9 cellular contexts compared by ENCODE assay signal in genomic region chr19:2048104-2048958, GRCh38. TPM values are rescaled to one million over a fixed set of nuclear protein-coding genes. Genes with fewer than 3 reads are reported as not detected.
DNase-seq lines count a peak whose midpoint lies in the region; ATAC-seq and TF ChIP-seq lines count a peak whose summit lies in the region.
"Had no signal": no experiment of that assay in that cellular context is flagged by ENCODE, and none has a peak within 500 bp of the region (broad histone marks: within the 10 kb centered on the region; RNA-seq: fewer than 3 reads in every experiment).

No MANE protein-coding gene starts in this region.

- no peaks in the 10 kb centered on the region for H3K27me3 ChIP-seq in lower lobe of right lung (ENCODE audit: low read depth)
- no peaks in the 10 kb centered on the region for H3K27me3 ChIP-seq in tibial nerve
- no peaks in the 10 kb centered on the region for H3K27me3 ChIP-seq in HAP-1 (ENCODE audit: low read depth)

- H3K36me3 Mint-ChIP-seq in activated T-cell treated with anti-CD3 and anti-CD28 coated beads, Interleukin-2, amount 50 U/mL, for 4 hours (ENCODE audit: insufficient read depth), result peaks cover 5% of the 10 kb centered on the region
- H3K36me3 Mint-ChIP-seq in brain, result peaks cover 2% of the 10 kb centered on the region
- H3K36me3 Mint-ChIP-seq in nephron progenitor cell (ENCODE audit: low read depth), result peaks cover 3% of the 10 kb centered on the region

- no peak for ATAC-seq in activated T-cell treated with anti-CD3 and anti-CD28 coated beads, Interleukin-2, amount 50 U/mL, for 4 hours
- no peak for ATAC-seq in lower lobe of right lung

- peaks cover 46% of the 10 kb centered on the region for H3K4me1 Mint-ChIP-seq in activated T-cell treated with anti-CD3 and anti-CD28 coated beads, Interleukin-2, amount 50 U/mL, for 4 hours (ENCODE audit: low read depth)
- H3K4me1 Mint-ChIP-seq in brain (peaks cover 27% of the 10 kb centered on the region), nephron progenitor cell (peaks cover 25% of the 10 kb centered on the region)

- H3K4me3 Mint-ChIP-seq in activated T-cell treated with anti-CD3 and anti-CD28 coated beads, Interleukin-2, amount 50 U/mL, for 4 hours, result peak overlapping the region; percentile 86
- H3K4me3 Mint-ChIP-seq in brain (peak overlapping the region; percentile 40 to 91 (median 86)), nephron progenitor cell (no peak overlapping the region)

- DNase-seq in activated T-cell treated with anti-CD3 and anti-CD28 coated beads, Interleukin-2, amount 50 U/mL, for 4 hours, result no peak
- DNase-seq in activated T-cell treated with anti-CD3 and anti-CD28 coated beads for 4 hours (no peak), lower lobe of right lung (no peak), tibial nerve (ENCODE audit: low spot score in 2 of 2) (no peak), SKM-1 (lab: John Stamatoyannopoulos, UW; ENCODE audit: unreplicated experiment) (no peak), nephron progenitor cell (no peak), HAP-1 (ENCODE audit: low spot score in 2 of 2) (no peak)
- DNase-seq: NCI-H187 had no signal

- no peak for TF ChIP-seq EP300 in tibial nerve (IDR thresholded peaks at IDR 0.05)

- H3K4me3 ChIP-seq in lower lobe of right lung, result peak overlapping the region; percentile 94
- peak overlapping the region; percentile 94 to 100 (median 98) for H3K4me3 ChIP-seq in tibial nerve
- H3K4me3 ChIP-seq in HAP-1, result no peak overlapping the region

- no peaks in the 10 kb centered on the region for H3K9me3 Mint-ChIP-seq in activated T-cell treated with anti-CD3 and anti-CD28 coated beads, Interleukin-2, amount 50 U/mL, for 4 hours
- H3K9me3 Mint-ChIP-seq in brain (peaks cover 0 to 2% (median 0%) of the 10 kb centered on the region in 5 experiments), nephron progenitor cell (no peaks in the 10 kb centered on the region)

- peak overlapping the region; percentile 97 for H3K27ac ChIP-seq in lower lobe of right lung
- peak overlapping the region; percentile 99 for H3K27ac ChIP-seq in tibial nerve

- WGBS in tibial nerve, 2 donors, result 55 to 56% methylated on average over 16 to 17 of the region's 17 CpGs

- in situ Hi-C loops in HAP-1 (cut with MboI; ENCODE audit: low sequenced_read_pairs), result no loop called here

- H3K9me3 ChIP-seq in lower lobe of right lung (no peaks in the 10 kb centered on the region), tibial nerve (no peaks in the 10 kb centered on the region), HAP-1 (no peaks in the 10 kb centered on the region)

- peaks cover 78% of the 10 kb centered on the region for H3K4me1 ChIP-seq in lower lobe of right lung
- H3K4me1 ChIP-seq in tibial nerve, result peaks cover 0 to 77% (median 73%) of the 10 kb centered on the region in 4 donors
- H3K4me1 ChIP-seq in HAP-1, result peaks cover 6% of the 10 kb centered on the region; the same call in 1 of the 2 replicates

- H3K27me3 Mint-ChIP-seq in activated T-cell treated with anti-CD3 and anti-CD28 coated beads, Interleukin-2, amount 50 U/mL, for 4 hours (ENCODE audit: low read depth), result no peaks in the 10 kb centered on the region
- no peaks in the 10 kb centered on the region for H3K27me3 Mint-ChIP-seq in brain
- no peaks in the 10 kb centered on the region for H3K27me3 Mint-ChIP-seq in nephron progenitor cell (ENCODE audit: low read depth, poor library complexity)

- TF ChIP-seq POLR2A in tibial nerve (IDR thresholded peaks at IDR 0.05), result no peak

- intact Hi-C loops in lower lobe of right lung (cut with DNase I), result no loop called here

- H3K36me3 ChIP-seq in lower lobe of right lung (peaks cover 59% of the 10 kb centered on the region), tibial nerve (peaks cover 0 to 40% (median 9%) of the 10 kb centered on the region in 3 donors), HAP-1 (replicated peaks) (peaks cover 26% of the 10 kb centered on the region)

- H3K27ac Mint-ChIP-seq in brain, result peak overlapping the region in 1 of 5 experiments; percentile 89
- H3K27ac Mint-ChIP-seq in nephron progenitor cell, result no peak overlapping the region

- TF ChIP-seq CTCF in brain (conservative IDR thresholded peaks at IDR 0.05) (no peak), lower lobe of right lung (IDR thresholded peaks at IDR 0.05) (no peak), tibial nerve (IDR thresholded peaks at IDR 0.05) (no peak), nephron progenitor cell (IDR thresholded peaks at IDR 0.05) (no peak)

RNA-seq across cellular contexts. Expression of gene MKNK2, which starts 2.7 kb away (rescaled TPM):
- 100 to 1,000 TPM; 122 to 130 (median 128) TPM for total RNA-seq in activated T-cell treated with anti-CD3 and anti-CD28 coated beads, Interleukin-2, amount 50 U/mL, for 4 hours
- 64.7 TPM for polyA plus RNA-seq in brain (ENCODE audit: insufficient read depth, low read depth, low replicate concordance)
- 268 TPM for total RNA-seq in lower lobe of right lung
- total RNA-seq in tibial nerve, result 100 to 1,000 TPM; 126 to 265 (median 152) TPM

RNA-seq across cellular contexts. Expression of gene BTBD2, which starts 32.8 kb away (rescaled TPM):
- total RNA-seq in activated T-cell treated with anti-CD3 and anti-CD28 coated beads, Interleukin-2, amount 50 U/mL, for 4 hours, result 10 to 100 TPM; 12.6 to 17.2 (median 14.4) TPM
- 195 TPM for polyA plus RNA-seq in brain (ENCODE audit: insufficient read depth, low read depth, low replicate concordance)
- 62.0 TPM for total RNA-seq in lower lobe of right lung
- total RNA-seq in tibial nerve, result 10 to 100 TPM; 54.0 to 94.5 (median 73.5) TPM

RNA-seq across cellular contexts. Expression of gene MOB3A, which starts 47.8 kb away (rescaled TPM):
- 100 to 1,000 TPM; 128 to 137 (median 137) TPM for total RNA-seq in activated T-cell treated with anti-CD3 and anti-CD28 coated beads, Interleukin-2, amount 50 U/mL, for 4 hours
- polyA plus RNA-seq in brain (ENCODE audit: insufficient read depth, low read depth, low replicate concordance), result 40.1 TPM
- total RNA-seq in lower lobe of right lung (69.2 TPM), tibial nerve (10 to 100 TPM; 31.7 to 70.8 (median 35.2) TPM)

RNA-seq across cellular contexts. Expression of gene IZUMO4, which starts 48.4 kb away (rescaled TPM):
- total RNA-seq in activated T-cell treated with anti-CD3 and anti-CD28 coated beads, Interleukin-2, amount 50 U/mL, for 4 hours, result 1 to 10 TPM; 3.4 to 4.6 (median 4.2) TPM
- 11.8 TPM for polyA plus RNA-seq in brain (ENCODE audit: insufficient read depth, low read depth, low replicate concordance)
- total RNA-seq in lower lobe of right lung (7.4 TPM), tibial nerve (10 to 100 TPM; 28.6 to 46.3 (median 33.2) TPM)
